8 cellular contexts compared by ENCODE assay signal in genomic region chr2:12169060-12169406, GRCh38.
A peak's percentile ranks its signal among the peaks of the same experiment; 100 is the strongest.
DNase-seq lines count a peak whose midpoint lies in the region; ATAC-seq and TF ChIP-seq lines count a peak whose summit lies in the region.

No MANE protein-coding gene starts in this region.

- no peak for ATAC-seq in GM18505 (IDR thresholded peaks at IDR 0.05; ENCODE audit: unreplicated experiment)

- H4K20me1 ChIP-seq in PC-9 (ENCODE audit: insufficient read depth), result no peaks in the 10 kb centered on the region

- CTCF ChIA-PET in PC-9 (lab: Charles Lee), result no interaction called here

- H3K9me3 Mint-ChIP-seq in endodermal cell, result no peaks in the 10 kb centered on the region

- H3K4me2 ChIP-seq in PC-9, result peak overlapping the region; percentile 30; the same call in 1 of the 2 replicates

- no peaks in the 10 kb centered on the region for H3K79me2 ChIP-seq in PC-9 (ENCODE audit: low read depth)

- intact Hi-C loops in PC-9 (cut with micrococcal nuclease; ENCODE audit: unreplicated experiment), result no loop called here
- intact Hi-C loops in prostate gland (cut with DNase I), result no loop called here

- H3K9me3 ChIP-seq in PC-9 (ENCODE audit: insufficient read depth, low read depth) (no peaks in the 10 kb centered on the region), prostate gland (no peaks in the 10 kb centered on the region), HAP-1 (no peaks in the 10 kb centered on the region), endodermal cell (ENCODE audit: control insufficient read depth, low read length) (no peaks in the 10 kb centered on the region)

- H3K4me1 ChIP-seq in PC-9 (replicated peaks; ENCODE audit: insufficient read depth) (peaks cover 18% of the 10 kb centered on the region), prostate gland (replicated peaks) (no peaks in the 10 kb centered on the region), HAP-1 (no peaks in the 10 kb centered on the region), endodermal cell (ENCODE audit: control insufficient read depth, insufficient read depth, low read length) (no peaks in the 10 kb centered on the region)

- POLR2A ChIA-PET in PC-9 (lab: Charles Lee; ENCODE audit: unreplicated experiment), result no interaction called here

- WGBS in prostate gland, result 68% methylated on average over 4 of the region's 4 CpGs
- WGBS in endodermal cell (ENCODE audit: insufficient coverage in 1 of 2, insufficient read length in 1 of 2), 2 experiments, result 83 to 89% methylated on average over 4 of the region's 4 CpGs

- DNase-seq in Caki2 (ENCODE audit: low read depth), result peak; percentile 4
- DNase-seq in PC-9, result peak in 1 of 2 experiments; percentile 64
- peak; percentile 94 for DNase-seq in fibroblast of mammary gland (ENCODE audit: low read depth)
- DNase-seq in prostate gland (ENCODE audit: low spot score), result no peak
- no peak for DNase-seq in HAP-1 (ENCODE audit: low spot score in 2 of 2)
- no peak for DNase-seq in endodermal cell
- DNase-seq in activated CD4-positive, alpha-beta T cell treated with anti-CD3 and anti-CD28 coated beads for 1 hour, result no peak

- H3K27me3 ChIP-seq in PC-9 (ENCODE audit: insufficient read depth, low read depth) (no peaks in the 10 kb centered on the region), prostate gland (replicated peaks; ENCODE audit: insufficient read depth) (no peaks in the 10 kb centered on the region), HAP-1 (ENCODE audit: low read depth) (no peaks in the 10 kb centered on the region), endodermal cell (ENCODE audit: control insufficient read depth, insufficient read depth, low read length, poor library complexity, severe bottlenecking) (no peaks in the 10 kb centered on the region)

- H3K36me3 Mint-ChIP-seq in endodermal cell (ENCODE audit: low read depth), result no peaks in the 10 kb centered on the region

- no peak overlapping the region for H2AFZ ChIP-seq in PC-9

- no peaks in the 10 kb centered on the region for H3K36me3 ChIP-seq in PC-9 (ENCODE audit: low read depth)
- no peaks in the 10 kb centered on the region for H3K36me3 ChIP-seq in prostate gland
- H3K36me3 ChIP-seq in HAP-1 (replicated peaks), result no peaks in the 10 kb centered on the region
- no peaks in the 10 kb centered on the region for H3K36me3 ChIP-seq in endodermal cell (ENCODE audit: control insufficient read depth, insufficient read depth, low read length)

- no peaks in the 10 kb centered on the region for H3K27me3 Mint-ChIP-seq in endodermal cell (ENCODE audit: insufficient read depth)

- TF ChIP-seq CTCF in PC-9 (conservative IDR thresholded peaks at IDR 0.05) (no peak), fibroblast of mammary gland (conservative IDR thresholded peaks at IDR 0.05; ENCODE audit: control insufficient read depth, insufficient read depth, low read depth, low read length) (no peak), prostate gland (IDR thresholded peaks at IDR 0.05) (no peak), endodermal cell (conservative IDR thresholded peaks at IDR 0.05) (no peak)

- no peak for TF ChIP-seq POLR2A in prostate gland (IDR thresholded peaks at IDR 0.05)
- no peak for TF ChIP-seq POLR2A in GM18505 (IDR thresholded peaks at IDR 0.05; ENCODE audit: borderline replicate concordance, extremely low read depth, insufficient read depth, insufficient read length)

- no peak overlapping the region for H3K27ac Mint-ChIP-seq in endodermal cell

- peaks cover 1% of the 10 kb centered on the region for H3K4me1 Mint-ChIP-seq in endodermal cell

- H3K4me3 ChIP-seq in PC-9 (no peak overlapping the region), fibroblast of mammary gland (ENCODE audit: control insufficient read depth, low read depth, low read length) (no peak overlapping the region), prostate gland (no peak overlapping the region), HAP-1 (no peak overlapping the region), endodermal cell (ENCODE audit: low read length) (no peak overlapping the region)

- no peak overlapping the region for H3K9ac ChIP-seq in endodermal cell (ENCODE audit: extremely low read depth, low read length, poor library complexity, severe bottlenecking)

- H3F3A ChIP-seq in PC-9 (ENCODE audit: insufficient read depth, low read depth), result peaks cover 5% of the 10 kb centered on the region; the same call in 1 of the 2 replicates

- in situ Hi-C loops in Caki2 (cut with HindIII; ENCODE audit: low pct_unique_long_range_greater_than_20kb, low sequenced_read_pairs), result no loop called here
- in situ Hi-C loops in HAP-1 (cut with MboI; ENCODE audit: low sequenced_read_pairs), result no loop called here

- no peaks in the 10 kb centered on the region for H3K9me2 ChIP-seq in PC-9 (ENCODE audit: insufficient read depth)

- H3K27ac ChIP-seq in PC-9 (peak overlapping the region; percentile 23), prostate gland (peak overlapping the region; percentile 18 to 23), endodermal cell (ENCODE audit: low read depth, low read length) (no peak overlapping the region)

- H3K4me3 Mint-ChIP-seq in endodermal cell, result no peak overlapping the region

- BruUV-seq in PC-9 (replicated peaks; lab: Mats Ljungman, UMichigan), result no TSS peak

Comparison
In these comparisons a context has a peak if more than half of its experiments do, and no peak if none do; other contexts are left out.
1. DNase-seq: peak in Caki2 (single experiment) and fibroblast of mammary gland (single experiment); none in prostate gland (single experiment), HAP-1 (0 of 2), endodermal cell (single experiment) and activated CD4-positive, alpha-beta T cell treated with anti-CD3 and anti-CD28 coated beads for 1 hour (single experiment).